Comparison of ENCODE assay signal across 1 cellular context in the genomic region with DNA sequence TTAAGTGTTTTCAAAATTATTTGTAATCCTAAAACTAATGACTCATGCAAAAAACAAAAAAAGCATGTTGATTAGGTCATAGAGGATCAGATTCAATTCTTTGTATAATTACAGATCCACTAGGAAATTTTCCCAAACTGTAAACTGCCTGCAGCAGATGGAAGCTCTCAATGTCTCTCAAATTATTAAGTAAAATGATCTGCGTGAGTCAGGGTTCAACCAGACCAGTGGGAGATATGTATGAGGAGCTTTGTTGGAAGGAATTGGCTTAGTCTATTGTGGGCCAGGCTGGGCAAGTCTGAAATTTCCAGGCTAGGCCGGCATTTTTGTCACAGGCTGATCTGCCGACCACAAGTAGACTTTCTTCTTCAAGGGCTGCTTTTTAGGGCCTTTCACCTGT.
TF ChIP-seq lines count a peak whose summit lies in the region.

No MANE protein-coding gene starts in this region.

TF ChIP-seq in SK-N-SH treated with all-trans-retinoic acid at 6 μM for 48 hours, 23 proteins besides CTCF, POLR2A, EP300 and RAD21 (continued from another document):
- TF ChIP-seq, protein P1, sequence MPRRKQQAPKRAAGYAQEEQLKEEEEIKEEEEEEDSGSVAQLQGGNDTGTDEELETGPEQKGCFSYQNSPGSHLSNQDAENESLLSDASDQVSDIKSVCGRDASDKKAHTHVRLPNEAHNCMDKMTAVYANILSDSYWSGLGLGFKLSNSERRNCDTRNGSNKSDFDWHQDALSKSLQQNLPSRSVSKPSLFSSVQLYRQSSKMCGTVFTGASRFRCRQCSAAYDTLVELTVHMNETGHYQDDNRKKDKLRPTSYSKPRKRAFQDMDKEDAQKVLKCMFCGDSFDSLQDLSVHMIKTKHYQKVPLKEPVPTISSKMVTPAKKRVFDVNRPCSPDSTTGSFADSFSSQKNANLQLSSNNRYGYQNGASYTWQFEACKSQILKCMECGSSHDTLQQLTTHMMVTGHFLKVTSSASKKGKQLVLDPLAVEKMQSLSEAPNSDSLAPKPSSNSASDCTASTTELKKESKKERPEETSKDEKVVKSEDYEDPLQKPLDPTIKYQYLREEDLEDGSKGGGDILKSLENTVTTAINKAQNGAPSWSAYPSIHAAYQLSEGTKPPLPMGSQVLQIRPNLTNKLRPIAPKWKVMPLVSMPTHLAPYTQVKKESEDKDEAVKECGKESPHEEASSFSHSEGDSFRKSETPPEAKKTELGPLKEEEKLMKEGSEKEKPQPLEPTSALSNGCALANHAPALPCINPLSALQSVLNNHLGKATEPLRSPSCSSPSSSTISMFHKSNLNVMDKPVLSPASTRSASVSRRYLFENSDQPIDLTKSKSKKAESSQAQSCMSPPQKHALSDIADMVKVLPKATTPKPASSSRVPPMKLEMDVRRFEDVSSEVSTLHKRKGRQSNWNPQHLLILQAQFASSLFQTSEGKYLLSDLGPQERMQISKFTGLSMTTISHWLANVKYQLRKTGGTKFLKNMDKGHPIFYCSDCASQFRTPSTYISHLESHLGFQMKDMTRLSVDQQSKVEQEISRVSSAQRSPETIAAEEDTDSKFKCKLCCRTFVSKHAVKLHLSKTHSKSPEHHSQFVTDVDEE (CRISPR knock-in tag; IDR thresholded peaks at IDR 0.05): no peak
- TF ChIP-seq SNAI2 (CRISPR knock-in tag; IDR thresholded peaks at IDR 0.05): no peak
- TF ChIP-seq TCF4 (CRISPR knock-in tag; IDR thresholded peaks at IDR 0.05; ENCODE audit: borderline replicate concordance): no peak
- no peak for TF ChIP-seq BACH2 (CRISPR knock-in tag; IDR thresholded peaks at IDR 0.05; ENCODE audit: borderline replicate concordance)
- TF ChIP-seq CSRNP3 (CRISPR knock-in tag; IDR thresholded peaks at IDR 0.05): no peak
- no peak for TF ChIP-seq ISL1 (CRISPR knock-in tag; IDR thresholded peaks at IDR 0.05)
- no peak for TF ChIP-seq OSR1 (CRISPR knock-in tag; IDR thresholded peaks at IDR 0.05)
- TF ChIP-seq GLIS3 (CRISPR knock-in tag; IDR thresholded peaks at IDR 0.05): no peak
- no peak for TF ChIP-seq ZFP3 (CRISPR knock-in tag; IDR thresholded peaks at IDR 0.05)
- TF ChIP-seq, protein P2, sequence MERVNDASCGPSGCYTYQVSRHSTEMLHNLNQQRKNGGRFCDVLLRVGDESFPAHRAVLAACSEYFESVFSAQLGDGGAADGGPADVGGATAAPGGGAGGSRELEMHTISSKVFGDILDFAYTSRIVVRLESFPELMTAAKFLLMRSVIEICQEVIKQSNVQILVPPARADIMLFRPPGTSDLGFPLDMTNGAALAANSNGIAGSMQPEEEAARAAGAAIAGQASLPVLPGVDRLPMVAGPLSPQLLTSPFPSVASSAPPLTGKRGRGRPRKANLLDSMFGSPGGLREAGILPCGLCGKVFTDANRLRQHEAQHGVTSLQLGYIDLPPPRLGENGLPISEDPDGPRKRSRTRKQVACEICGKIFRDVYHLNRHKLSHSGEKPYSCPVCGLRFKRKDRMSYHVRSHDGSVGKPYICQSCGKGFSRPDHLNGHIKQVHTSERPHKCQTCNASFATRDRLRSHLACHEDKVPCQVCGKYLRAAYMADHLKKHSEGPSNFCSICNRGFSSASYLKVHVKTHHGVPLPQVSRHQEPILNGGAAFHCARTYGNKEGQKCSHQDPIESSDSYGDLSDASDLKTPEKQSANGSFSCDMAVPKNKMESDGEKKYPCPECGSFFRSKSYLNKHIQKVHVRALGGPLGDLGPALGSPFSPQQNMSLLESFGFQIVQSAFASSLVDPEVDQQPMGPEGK (CRISPR knock-in tag; IDR thresholded peaks at IDR 0.05; ENCODE audit: borderline replicate concordance): no peak
- TF ChIP-seq ZC3H10 (CRISPR knock-in tag; IDR thresholded peaks at IDR 0.05): no peak
